In genomic region chr9:30796806-30797205, GRCh38 we compare ENCODE assay signal across 24 cellular contexts.
DNase-seq lines count a peak whose midpoint lies in the region; ATAC-seq and TF ChIP-seq lines count a peak whose summit lies in the region.
"Had no signal": no experiment of that assay in that cellular context is flagged by ENCODE, and none has a peak within 500 bp of the region (broad histone marks: within the 10 kb centered on the region; RNA-seq: fewer than 3 reads in every experiment).

No MANE protein-coding gene starts in this region.

- H3K9me3 ChIP-seq in ascending aorta, result no peaks in the 10 kb centered on the region
- H3K9me3 ChIP-seq: BLaER1 had no signal

- no peaks in the 10 kb centered on the region for H3K27me3 ChIP-seq in ascending aorta
- H3K27me3 ChIP-seq: BLaER1 had no signal

- TF ChIP-seq CTCF in ascending aorta (IDR thresholded peaks at IDR 0.05), result no peak

- H3K4me1 ChIP-seq in ascending aorta, result no peaks in the 10 kb centered on the region
- H3K4me1 ChIP-seq: BLaER1, parathyroid adenoma had no signal

- no peaks in the 10 kb centered on the region for H3K36me3 ChIP-seq in ascending aorta
- H3K36me3 ChIP-seq: BLaER1 had no signal

- no peak for ATAC-seq in Right ventricle myocardium inferior
- ATAC-seq: activated T-cell treated with anti-CD3 and anti-CD28 coated beads, Interleukin-2, amount 50 U/mL, for 72 hours; GM23338; Panc1; sciatic nerve had no signal

- peak; percentile 0 for DNase-seq in NCI-H2171 treated with DMSO at 0.1 percent for 48 hours (lab: John Stamatoyannopoulos, UW)
- no peak for DNase-seq in NCI-H2171 (lab: John Stamatoyannopoulos, UW)
- DNase-seq in NCI-H2029 treated with DMSO at 0.1 percent for 48 hours (lab: John Stamatoyannopoulos, UW), result peak; percentile 44
- DNase-seq in RPMI8226, result peak; percentile 22
- peak; percentile 15 for DNase-seq in non-pigmented ciliary epithelial cell (ENCODE audit: low read depth)
- DNase-seq in ascending aorta (ENCODE audit: low spot score in 2 of 2), result no peak
- DNase-seq in Right ventricle myocardium inferior (ENCODE audit: missing footprints), result no peak
- no peak for DNase-seq in NOMO-1 treated with dmso at 0.1 percent for 144 hours (lab: John Stamatoyannopoulos, UW; ENCODE audit: unreplicated experiment)
- DNase-seq: activated CD4-positive, alpha-beta T cell treated with anti-CD3 and anti-CD28 coated beads, Interleukin-2, amount 10 ng/mL, durations not matched to agents 24 days and 14 days; activated naive CD4-positive, alpha-beta T cell treated with anti-CD3 and anti-CD28 coated beads for 36 hours; activated T-cell treated with anti-CD3 and anti-CD28 coated beads, Interleukin-2, amount 50 U/mL, for 72 hours; EL; foreskin fibroblast; immature natural killer cell; NCI-H187 treated with DMSO at 0.1 percent for 48 hours; nephron progenitor cell had no signal

- intact Hi-C loops in ascending aorta (cut with DNase I) (no loop called here), Right ventricle myocardium inferior (cut with DNase I) (no loop called here)

- no peak overlapping the region for H3K27ac ChIP-seq in ascending aorta
- H3K27ac ChIP-seq: BLaER1, epithelial cell of prostate, parathyroid adenoma, SK-N-MC, VCaP had no signal

- H3K4me3 ChIP-seq in ascending aorta, result no peak overlapping the region
- H3K4me3 ChIP-seq: BLaER1, GM23338, SK-N-MC had no signal

Comparison
In these comparisons a context has a peak if more than half of its experiments do, and no peak if none do; other contexts are left out.
1. DNase-seq: peak in NCI-H2171 treated with DMSO at 0.1 percent for 48 hours (single experiment), NCI-H2029 treated with DMSO at 0.1 percent for 48 hours (single experiment), RPMI8226 (single experiment) and non-pigmented ciliary epithelial cell (single experiment); none in NCI-H2171 (single experiment), ascending aorta (0 of 2), Right ventricle myocardium inferior (single experiment) and NOMO-1 treated with dmso at 0.1 percent for 144 hours (single experiment).